ENCODE assay signal across 1 cellular context in the genomic region with DNA sequence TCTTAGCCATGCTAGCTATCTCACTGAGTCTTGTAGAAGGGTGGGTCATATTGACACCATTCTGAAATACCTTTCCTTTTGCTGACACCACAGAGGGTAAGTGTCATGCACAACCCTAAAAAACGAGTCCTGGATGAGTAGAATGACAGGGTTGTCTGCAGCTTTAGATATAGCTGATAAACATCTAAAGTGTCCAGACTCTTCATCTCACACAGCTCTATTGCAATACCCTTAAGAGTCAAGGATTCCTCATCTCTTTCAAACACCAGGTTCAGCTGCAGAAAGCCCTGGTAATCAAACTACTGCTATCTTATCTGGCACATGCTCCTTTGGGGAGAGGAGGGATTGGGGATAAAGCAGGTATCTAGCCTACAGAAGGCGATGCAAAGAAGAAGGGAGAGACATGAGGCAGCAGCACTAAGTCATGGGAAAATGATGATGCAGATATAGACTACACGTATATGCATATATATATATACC.
TF ChIP-seq lines count a peak whose summit lies in the region.

No MANE protein-coding gene starts in this region.

TF ChIP-seq in K562, 482 proteins besides CTCF, POLR2A, EP300 and RAD21 (continued from another document and continues in another):
- TF ChIP-seq, protein P1, sequence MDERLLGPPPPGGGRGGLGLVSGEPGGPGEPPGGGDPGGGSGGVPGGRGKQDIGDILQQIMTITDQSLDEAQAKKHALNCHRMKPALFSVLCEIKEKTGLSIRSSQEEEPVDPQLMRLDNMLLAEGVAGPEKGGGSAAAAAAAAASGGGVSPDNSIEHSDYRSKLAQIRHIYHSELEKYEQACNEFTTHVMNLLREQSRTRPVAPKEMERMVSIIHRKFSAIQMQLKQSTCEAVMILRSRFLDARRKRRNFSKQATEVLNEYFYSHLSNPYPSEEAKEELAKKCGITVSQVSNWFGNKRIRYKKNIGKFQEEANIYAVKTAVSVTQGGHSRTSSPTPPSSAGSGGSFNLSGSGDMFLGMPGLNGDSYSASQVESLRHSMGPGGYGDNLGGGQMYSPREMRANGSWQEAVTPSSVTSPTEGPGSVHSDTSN (CRISPR knock-in tag; IDR thresholded peaks at IDR 0.05; ENCODE audit: low read depth), result no peak
- TF ChIP-seq, protein P1 (tag; conservative IDR thresholded peaks at IDR 0.05; ENCODE audit: low read depth), result peak; percentile 74
- TF ChIP-seq, protein P2, sequence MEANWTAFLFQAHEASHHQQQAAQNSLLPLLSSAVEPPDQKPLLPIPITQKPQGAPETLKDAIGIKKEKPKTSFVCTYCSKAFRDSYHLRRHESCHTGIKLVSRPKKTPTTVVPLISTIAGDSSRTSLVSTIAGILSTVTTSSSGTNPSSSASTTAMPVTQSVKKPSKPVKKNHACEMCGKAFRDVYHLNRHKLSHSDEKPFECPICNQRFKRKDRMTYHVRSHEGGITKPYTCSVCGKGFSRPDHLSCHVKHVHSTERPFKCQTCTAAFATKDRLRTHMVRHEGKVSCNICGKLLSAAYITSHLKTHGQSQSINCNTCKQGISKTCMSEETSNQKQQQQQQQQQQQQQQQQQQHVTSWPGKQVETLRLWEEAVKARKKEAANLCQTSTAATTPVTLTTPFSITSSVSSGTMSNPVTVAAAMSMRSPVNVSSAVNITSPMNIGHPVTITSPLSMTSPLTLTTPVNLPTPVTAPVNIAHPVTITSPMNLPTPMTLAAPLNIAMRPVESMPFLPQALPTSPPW (CRISPR knock-in tag; IDR thresholded peaks at IDR 0.05), result peak; percentile 65
- TF ChIP-seq RBM22 (IDR thresholded peaks at IDR 0.05; ENCODE audit: low read depth, low read length, poor library complexity, severe bottlenecking), result no peak
- no peak for TF ChIP-seq E2F3 (CRISPR knock-in tag; IDR thresholded peaks at IDR 0.05)
- no peak for TF ChIP-seq POLR2H (tag; IDR thresholded peaks at IDR 0.05; ENCODE audit: low read depth)
- TF ChIP-seq NFRKB (IDR thresholded peaks at IDR 0.05; ENCODE audit: low read depth), result no peak
- TF ChIP-seq ZNF175 (CRISPR knock-in tag; IDR thresholded peaks at IDR 0.05; ENCODE audit: low read depth), result peak; percentile 78
- peak; percentile 59; the same call in 1 of the 2 replicates for TF ChIP-seq ZNF316 (IDR thresholded peaks at IDR 0.05)
- peak; percentile 45 to 48; a peak in 3 of 4 replicates for TF ChIP-seq NRF1 (conservative IDR thresholded peaks at IDR 0.05 in 1 of 2, IDR thresholded peaks at IDR 0.05 in 1 of 2)
- TF ChIP-seq, protein P3, sequence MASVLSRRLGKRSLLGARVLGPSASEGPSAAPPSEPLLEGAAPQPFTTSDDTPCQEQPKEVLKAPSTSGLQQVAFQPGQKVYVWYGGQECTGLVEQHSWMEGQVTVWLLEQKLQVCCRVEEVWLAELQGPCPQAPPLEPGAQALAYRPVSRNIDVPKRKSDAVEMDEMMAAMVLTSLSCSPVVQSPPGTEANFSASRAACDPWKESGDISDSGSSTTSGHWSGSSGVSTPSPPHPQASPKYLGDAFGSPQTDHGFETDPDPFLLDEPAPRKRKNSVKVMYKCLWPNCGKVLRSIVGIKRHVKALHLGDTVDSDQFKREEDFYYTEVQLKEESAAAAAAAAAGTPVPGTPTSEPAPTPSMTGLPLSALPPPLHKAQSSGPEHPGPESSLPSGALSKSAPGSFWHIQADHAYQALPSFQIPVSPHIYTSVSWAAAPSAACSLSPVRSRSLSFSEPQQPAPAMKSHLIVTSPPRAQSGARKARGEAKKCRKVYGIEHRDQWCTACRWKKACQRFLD (CRISPR knock-in tag; IDR thresholded peaks at IDR 0.05), result peak; percentile 84; the same call in 1 of the 2 replicates
- no peak for TF ChIP-seq PHF8 (IDR thresholded peaks at IDR 0.05; ENCODE audit: borderline replicate concordance, low read length)
- TF ChIP-seq BCOR (IDR thresholded peaks at IDR 0.05), result peak; percentile 87
- TF ChIP-seq HEY1 (CRISPR knock-in tag; IDR thresholded peaks at IDR 0.05; ENCODE audit: borderline replicate concordance), result peak; percentile 96; the same call in 1 of the 2 replicates
- TF ChIP-seq, protein P4, sequence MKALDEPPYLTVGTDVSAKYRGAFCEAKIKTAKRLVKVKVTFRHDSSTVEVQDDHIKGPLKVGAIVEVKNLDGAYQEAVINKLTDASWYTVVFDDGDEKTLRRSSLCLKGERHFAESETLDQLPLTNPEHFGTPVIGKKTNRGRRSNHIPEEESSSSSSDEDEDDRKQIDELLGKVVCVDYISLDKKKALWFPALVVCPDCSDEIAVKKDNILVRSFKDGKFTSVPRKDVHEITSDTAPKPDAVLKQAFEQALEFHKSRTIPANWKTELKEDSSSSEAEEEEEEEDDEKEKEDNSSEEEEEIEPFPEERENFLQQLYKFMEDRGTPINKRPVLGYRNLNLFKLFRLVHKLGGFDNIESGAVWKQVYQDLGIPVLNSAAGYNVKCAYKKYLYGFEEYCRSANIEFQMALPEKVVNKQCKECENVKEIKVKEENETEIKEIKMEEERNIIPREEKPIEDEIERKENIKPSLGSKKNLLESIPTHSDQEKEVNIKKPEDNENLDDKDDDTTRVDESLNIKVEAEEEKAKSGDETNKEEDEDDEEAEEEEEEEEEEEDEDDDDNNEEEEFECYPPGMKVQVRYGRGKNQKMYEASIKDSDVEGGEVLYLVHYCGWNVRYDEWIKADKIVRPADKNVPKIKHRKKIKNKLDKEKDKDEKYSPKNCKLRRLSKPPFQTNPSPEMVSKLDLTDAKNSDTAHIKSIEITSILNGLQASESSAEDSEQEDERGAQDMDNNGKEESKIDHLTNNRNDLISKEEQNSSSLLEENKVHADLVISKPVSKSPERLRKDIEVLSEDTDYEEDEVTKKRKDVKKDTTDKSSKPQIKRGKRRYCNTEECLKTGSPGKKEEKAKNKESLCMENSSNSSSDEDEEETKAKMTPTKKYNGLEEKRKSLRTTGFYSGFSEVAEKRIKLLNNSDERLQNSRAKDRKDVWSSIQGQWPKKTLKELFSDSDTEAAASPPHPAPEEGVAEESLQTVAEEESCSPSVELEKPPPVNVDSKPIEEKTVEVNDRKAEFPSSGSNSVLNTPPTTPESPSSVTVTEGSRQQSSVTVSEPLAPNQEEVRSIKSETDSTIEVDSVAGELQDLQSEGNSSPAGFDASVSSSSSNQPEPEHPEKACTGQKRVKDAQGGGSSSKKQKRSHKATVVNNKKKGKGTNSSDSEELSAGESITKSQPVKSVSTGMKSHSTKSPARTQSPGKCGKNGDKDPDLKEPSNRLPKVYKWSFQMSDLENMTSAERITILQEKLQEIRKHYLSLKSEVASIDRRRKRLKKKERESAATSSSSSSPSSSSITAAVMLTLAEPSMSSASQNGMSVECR (CRISPR knock-in tag; IDR thresholded peaks at IDR 0.05), result no peak
- no peak for TF ChIP-seq ETV1 (tag; conservative IDR thresholded peaks at IDR 0.05; ENCODE audit: low read depth)
- TF ChIP-seq HIVEP1 (CRISPR knock-in tag; IDR thresholded peaks at IDR 0.05), result peak; percentile 81; the same call in 1 of the 2 replicates
- peak; percentile 95 for TF ChIP-seq STAT5A (IDR thresholded peaks at IDR 0.05; ENCODE audit: borderline replicate concordance, low read length)
- TF ChIP-seq SIN3B (IDR thresholded peaks at IDR 0.05; ENCODE audit: low read depth), result no peak
- TF ChIP-seq, protein P5, sequence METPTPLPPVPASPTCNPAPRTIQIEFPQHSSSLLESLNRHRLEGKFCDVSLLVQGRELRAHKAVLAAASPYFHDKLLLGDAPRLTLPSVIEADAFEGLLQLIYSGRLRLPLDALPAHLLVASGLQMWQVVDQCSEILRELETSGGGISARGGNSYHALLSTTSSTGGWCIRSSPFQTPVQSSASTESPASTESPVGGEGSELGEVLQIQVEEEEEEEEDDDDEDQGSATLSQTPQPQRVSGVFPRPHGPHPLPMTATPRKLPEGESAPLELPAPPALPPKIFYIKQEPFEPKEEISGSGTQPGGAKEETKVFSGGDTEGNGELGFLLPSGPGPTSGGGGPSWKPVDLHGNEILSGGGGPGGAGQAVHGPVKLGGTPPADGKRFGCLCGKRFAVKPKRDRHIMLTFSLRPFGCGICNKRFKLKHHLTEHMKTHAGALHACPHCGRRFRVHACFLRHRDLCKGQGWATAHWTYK (CRISPR knock-in tag; IDR thresholded peaks at IDR 0.05), result peak; percentile 76
- TF ChIP-seq, protein P6, sequence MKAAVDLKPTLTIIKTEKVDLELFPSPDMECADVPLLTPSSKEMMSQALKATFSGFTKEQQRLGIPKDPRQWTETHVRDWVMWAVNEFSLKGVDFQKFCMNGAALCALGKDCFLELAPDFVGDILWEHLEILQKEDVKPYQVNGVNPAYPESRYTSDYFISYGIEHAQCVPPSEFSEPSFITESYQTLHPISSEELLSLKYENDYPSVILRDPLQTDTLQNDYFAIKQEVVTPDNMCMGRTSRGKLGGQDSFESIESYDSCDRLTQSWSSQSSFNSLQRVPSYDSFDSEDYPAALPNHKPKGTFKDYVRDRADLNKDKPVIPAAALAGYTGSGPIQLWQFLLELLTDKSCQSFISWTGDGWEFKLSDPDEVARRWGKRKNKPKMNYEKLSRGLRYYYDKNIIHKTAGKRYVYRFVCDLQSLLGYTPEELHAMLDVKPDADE (conservative IDR thresholded peaks at IDR 0.05; ENCODE audit: control insufficient read depth, low read depth, low read length), result no peak
- peak; percentile 99 for TF ChIP-seq PML (IDR thresholded peaks at IDR 0.05; ENCODE audit: low read length)
- TF ChIP-seq DNMT1 (IDR thresholded peaks at IDR 0.05), result no peak
- TF ChIP-seq, protein P7, sequence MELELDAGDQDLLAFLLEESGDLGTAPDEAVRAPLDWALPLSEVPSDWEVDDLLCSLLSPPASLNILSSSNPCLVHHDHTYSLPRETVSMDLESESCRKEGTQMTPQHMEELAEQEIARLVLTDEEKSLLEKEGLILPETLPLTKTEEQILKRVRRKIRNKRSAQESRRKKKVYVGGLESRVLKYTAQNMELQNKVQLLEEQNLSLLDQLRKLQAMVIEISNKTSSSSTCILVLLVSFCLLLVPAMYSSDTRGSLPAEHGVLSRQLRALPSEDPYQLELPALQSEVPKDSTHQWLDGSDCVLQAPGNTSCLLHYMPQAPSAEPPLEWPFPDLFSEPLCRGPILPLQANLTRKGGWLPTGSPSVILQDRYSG (tag; conservative IDR thresholded peaks at IDR 0.05; ENCODE audit: low read depth), result peak; percentile 77; the same call in 1 of the 2 replicates
- TF ChIP-seq MYBL2 (IDR thresholded peaks at IDR 0.05; ENCODE audit: low read depth), result no peak; the same call in 1 of the 2 replicates
- no peak for TF ChIP-seq MYBL2 (CRISPR knock-in tag; IDR thresholded peaks at IDR 0.05; ENCODE audit: borderline replicate concordance)
- TF ChIP-seq BHLHE40 (IDR thresholded peaks at IDR 0.05; ENCODE audit: low read length), result peak; percentile 84
- TF ChIP-seq ZNF197 (CRISPR knock-in tag; IDR thresholded peaks at IDR 0.05; ENCODE audit: low read depth), result peak; percentile 91; the same call in 1 of the 2 replicates
- no peak for TF ChIP-seq SAFB2 (IDR thresholded peaks at IDR 0.05; ENCODE audit: borderline replicate concordance, low read depth, low read length, severe bottlenecking)
- no peak for TF ChIP-seq IFI16 (CRISPR knock-in tag; IDR thresholded peaks at IDR 0.05)
- TF ChIP-seq MCM5 (IDR thresholded peaks at IDR 0.05; ENCODE audit: low read depth), result no peak
- TF ChIP-seq, protein P8, sequence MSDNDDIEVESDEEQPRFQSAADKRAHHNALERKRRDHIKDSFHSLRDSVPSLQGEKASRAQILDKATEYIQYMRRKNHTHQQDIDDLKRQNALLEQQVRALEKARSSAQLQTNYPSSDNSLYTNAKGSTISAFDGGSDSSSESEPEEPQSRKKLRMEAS (CRISPR knock-in tag; IDR thresholded peaks at IDR 0.05), result no peak
- TF ChIP-seq DACH1 (IDR thresholded peaks at IDR 0.05; ENCODE audit: partially characterized antibody), result no peak
- TF ChIP-seq, protein P9, sequence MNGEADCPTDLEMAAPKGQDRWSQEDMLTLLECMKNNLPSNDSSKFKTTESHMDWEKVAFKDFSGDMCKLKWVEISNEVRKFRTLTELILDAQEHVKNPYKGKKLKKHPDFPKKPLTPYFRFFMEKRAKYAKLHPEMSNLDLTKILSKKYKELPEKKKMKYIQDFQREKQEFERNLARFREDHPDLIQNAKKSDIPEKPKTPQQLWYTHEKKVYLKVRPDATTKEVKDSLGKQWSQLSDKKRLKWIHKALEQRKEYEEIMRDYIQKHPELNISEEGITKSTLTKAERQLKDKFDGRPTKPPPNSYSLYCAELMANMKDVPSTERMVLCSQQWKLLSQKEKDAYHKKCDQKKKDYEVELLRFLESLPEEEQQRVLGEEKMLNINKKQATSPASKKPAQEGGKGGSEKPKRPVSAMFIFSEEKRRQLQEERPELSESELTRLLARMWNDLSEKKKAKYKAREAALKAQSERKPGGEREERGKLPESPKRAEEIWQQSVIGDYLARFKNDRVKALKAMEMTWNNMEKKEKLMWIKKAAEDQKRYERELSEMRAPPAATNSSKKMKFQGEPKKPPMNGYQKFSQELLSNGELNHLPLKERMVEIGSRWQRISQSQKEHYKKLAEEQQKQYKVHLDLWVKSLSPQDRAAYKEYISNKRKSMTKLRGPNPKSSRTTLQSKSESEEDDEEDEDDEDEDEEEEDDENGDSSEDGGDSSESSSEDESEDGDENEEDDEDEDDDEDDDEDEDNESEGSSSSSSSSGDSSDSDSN (IDR thresholded peaks at IDR 0.05; ENCODE audit: borderline replicate concordance in 1 of 2, low read depth in 2 of 2, low read length in 2 of 2), result no peak
- TF ChIP-seq, protein P10, sequence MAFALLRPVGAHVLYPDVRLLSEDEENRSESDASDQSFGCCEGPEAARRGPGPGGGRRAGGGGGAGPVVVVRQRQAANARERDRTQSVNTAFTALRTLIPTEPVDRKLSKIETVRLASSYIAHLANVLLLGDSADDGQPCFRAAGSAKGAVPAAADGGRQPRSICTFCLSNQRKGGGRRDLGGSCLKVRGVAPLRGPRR (CRISPR knock-in tag; IDR thresholded peaks at IDR 0.05), result no peak
- no peak for TF ChIP-seq ARID2 (IDR thresholded peaks at IDR 0.05)
- no peak for TF ChIP-seq ZNF717 (CRISPR knock-in tag; IDR thresholded peaks at IDR 0.05)
- TF ChIP-seq, protein P11, sequence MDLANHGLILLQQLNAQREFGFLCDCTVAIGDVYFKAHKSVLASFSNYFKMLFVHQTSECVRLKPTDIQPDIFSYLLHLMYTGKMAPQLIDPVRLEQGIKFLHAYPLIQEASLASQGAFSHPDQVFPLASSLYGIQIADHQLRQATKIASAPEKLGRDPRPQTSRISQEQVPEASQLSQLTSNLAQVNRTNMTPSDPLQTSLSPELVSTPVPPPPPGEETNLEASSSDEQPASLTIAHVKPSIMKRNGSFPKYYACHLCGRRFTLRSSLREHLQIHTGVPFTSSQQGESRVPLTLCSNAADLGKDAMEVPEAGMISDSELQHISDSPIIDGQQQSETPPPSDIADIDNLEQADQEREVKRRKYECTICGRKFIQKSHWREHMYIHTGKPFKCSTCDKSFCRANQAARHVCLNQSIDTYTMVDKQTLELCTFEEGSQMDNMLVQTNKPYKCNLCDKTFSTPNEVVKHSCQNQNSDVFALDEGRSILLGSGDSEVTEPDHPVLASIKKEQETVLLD (IDR thresholded peaks at IDR 0.05), result peak; percentile 51; the same call in 1 of the 2 replicates
- peak in 1 of 2 experiments; percentile 79 for TF ChIP-seq NCOA2 (IDR thresholded peaks at IDR 0.05; ENCODE audit: partially characterized antibody in 2 of 2)
- TF ChIP-seq ZNF584 (CRISPR knock-in tag; IDR thresholded peaks at IDR 0.05; ENCODE audit: low read depth), result 0 out of 2 replicates have a peak, but pooled peaks have one; percentile 64
- TF ChIP-seq NEUROD1 (IDR thresholded peaks at IDR 0.05; ENCODE audit: borderline replicate concordance, low read depth, low read length, partially characterized antibody), result peak; percentile 64
